6 cellular contexts compared by ENCODE assay signal in genomic region chr3:148540266-148540665, GRCh38.
"Had no signal": no experiment of that assay in that cellular context is flagged by ENCODE, and none has a peak within 500 bp of the region (broad histone marks: within the 10 kb centered on the region; RNA-seq: fewer than 3 reads in every experiment).

No MANE protein-coding gene starts in this region.

- H3K27ac ChIP-seq: HL-60, KMS-11 had no signal

- H3K9ac ChIP-seq: KMS-11 had no signal

- H3K4me2 ChIP-seq: KMS-11 had no signal

- DNase-seq: IMR-90, KBM-7, KG1 had no signal

- H3K4me3 ChIP-seq: K562 had no signal
